Comparison of ENCODE assay signal across 8 cellular contexts in the genomic region with DNA sequence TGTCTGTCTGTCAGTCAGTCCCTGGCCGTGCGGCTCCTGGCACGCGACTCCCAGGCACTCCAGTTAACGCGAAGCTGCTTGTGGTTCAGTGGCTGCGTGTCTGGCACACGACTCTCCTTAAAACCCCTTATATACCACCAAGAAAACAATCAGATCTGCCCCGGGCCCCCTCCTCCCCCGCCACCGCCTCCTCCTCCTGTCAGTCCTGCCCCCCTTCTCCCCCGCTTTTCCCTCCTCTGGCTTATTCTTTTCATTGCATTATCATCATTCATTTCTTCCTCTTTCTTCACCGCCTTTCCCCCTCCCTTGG. TPM values are rescaled to one million over a fixed set of nuclear protein-coding genes. Genes with fewer than 3 reads are reported as not detected.
DNase-seq lines count a peak whose midpoint lies in the region; ATAC-seq and TF ChIP-seq lines count a peak whose summit lies in the region.

A gene (minus strand): TSS at position 105 of the 310 bp plus-strand sequence. CDS start 705 bp downstream, outside the sequence.

- H3K4me2 ChIP-seq in KMS-11: peak within 1 kb of the TSS; percentile 78

- H3K9ac ChIP-seq in KMS-11: peak within 1 kb of the TSS; percentile 47; the same call in 1 of the 2 replicates

- peak within 1 kb of the TSS; percentile 89 for H3K4me3 Mint-ChIP-seq in dendritic cell treated with granulocyte-macrophage colony-stimulating factor and Interleukin-4, amounts not matched to agents 40 ng/mL and 50 ng/mL, for 4 days
- H3K4me3 Mint-ChIP-seq in naive thymus-derived CD8-positive, alpha-beta T cell: peak within 1 kb of the TSS; percentile 86 to 96 (median 94)

- peak within 1 kb of the TSS; percentile 20 for H3K27ac Mint-ChIP-seq in dendritic cell treated with granulocyte-macrophage colony-stimulating factor and Interleukin-4, amounts not matched to agents 40 ng/mL and 50 ng/mL, for 4 days
- peak within 1 kb of the TSS in 5 of 10 donors; percentile 53 to 80 (median 67) for H3K27ac Mint-ChIP-seq in naive thymus-derived CD8-positive, alpha-beta T cell

- H3K4me1 Mint-ChIP-seq in dendritic cell treated with granulocyte-macrophage colony-stimulating factor and Interleukin-4, amounts not matched to agents 40 ng/mL and 50 ng/mL, for 4 days (ENCODE audit: low read depth): peaks cover 67% of the 10 kb centered on the region
- peaks cover 35 to 81% (median 54%) of the 10 kb centered on the region in 4 donors for H3K4me1 Mint-ChIP-seq in naive thymus-derived CD8-positive, alpha-beta T cell

- POLR2A ChIA-PET in naive thymus-derived CD8-positive, alpha-beta T cell (lab: Charles Lee): interaction anchor here (1.0 kb wide), 1 partner anchor 8 kb away, joined by 3 read pairs; no protein-coding TSS in a partner anchor

- peak within 1 kb of the TSS; percentile 20; the same call in 1 of the 2 replicates for H3K27ac ChIP-seq in KMS-11

- no peaks in the 10 kb centered on the region for H3K36me3 ChIP-seq in KMS-11 (ENCODE audit: insufficient read depth)
- no peaks in the 10 kb centered on the region for H3K36me3 ChIP-seq in mucosa of descending colon (ENCODE audit: low read depth)

- no peaks in the 10 kb centered on the region for H3K9me3 Mint-ChIP-seq in dendritic cell treated with granulocyte-macrophage colony-stimulating factor and Interleukin-4, amounts not matched to agents 40 ng/mL and 50 ng/mL, for 4 days
- peaks cover 0 to 47% (median 12%) of the 10 kb centered on the region in 9 donors for H3K9me3 Mint-ChIP-seq in naive thymus-derived CD8-positive, alpha-beta T cell

- DNase-seq in AG10803 (ENCODE audit: low read depth) (no peak), GOT3 (lab: John Stamatoyannopoulos, UW) (no peak), mucosa of descending colon (no peak), LoVo (ENCODE audit: low spot score) (no peak)
- DNase-seq in naive thymus-derived CD8-positive, alpha-beta T cell: no peak
- no peak for DNase-seq in NK-92 treated with Interleukin-12 subunit alpha and Interleukin-12 subunit beta, amount 100 ng/mL, for 24 hours (lab: John Stamatoyannopoulos, UW)

- peak within 1 kb of the TSS; percentile 99 for H2AFZ ChIP-seq in KMS-11 (ENCODE audit: low read depth)

- intact Hi-C loops in dendritic cell treated with granulocyte-macrophage colony-stimulating factor and Interleukin-4, amounts not matched to agents 40 ng/mL and 50 ng/mL, for 4 days (cut with micrococcal nuclease): no loop called here
- intact Hi-C loops in mucosa of descending colon (cut with DNase I, micrococcal nuclease): no loop called here

- peaks cover 6% of the 10 kb centered on the region for H3K36me3 Mint-ChIP-seq in dendritic cell treated with granulocyte-macrophage colony-stimulating factor and Interleukin-4, amounts not matched to agents 40 ng/mL and 50 ng/mL, for 4 days (ENCODE audit: low read depth)
- H3K36me3 Mint-ChIP-seq in naive thymus-derived CD8-positive, alpha-beta T cell: peaks cover 6 to 31% (median 8%) of the 10 kb centered on the region in 3 donors

- H3K4me1 ChIP-seq in KMS-11 (ENCODE audit: low read depth, poor library complexity, severe bottlenecking) (peaks cover 30% of the 10 kb centered on the region), mucosa of descending colon (ENCODE audit: low read depth) (peaks cover 24% of the 10 kb centered on the region)

- H3K4me3 ChIP-seq in AG10803 (ENCODE audit: low read length) (peak within 1 kb of the TSS; percentile 61), KMS-11 (IDR thresholded peaks at IDR 0.05; ENCODE audit: insufficient read depth, low read depth, low read length) (peak within 1 kb of the TSS; percentile 46), mucosa of descending colon (no peak within 1 kb of the TSS)

- no peaks in the 10 kb centered on the region for H4K20me1 ChIP-seq in KMS-11 (ENCODE audit: insufficient read depth)

- no peaks in the 10 kb centered on the region for H3K79me2 ChIP-seq in KMS-11 (ENCODE audit: insufficient read depth, low read depth)

- TF ChIP-seq CTCF in AG10803 (conservative IDR thresholded peaks at IDR 0.05; ENCODE audit: low read length): no peak
- TF ChIP-seq CTCF in KMS-11 (conservative IDR thresholded peaks at IDR 0.05; ENCODE audit: low read depth, low read length): no peak
- no peak for TF ChIP-seq CTCF in mucosa of descending colon (IDR thresholded peaks at IDR 0.05)

- ATAC-seq in naive thymus-derived CD8-positive, alpha-beta T cell: no peak
- ATAC-seq in mucosa of descending colon: no peak

- H3K27me3 Mint-ChIP-seq in dendritic cell treated with granulocyte-macrophage colony-stimulating factor and Interleukin-4, amounts not matched to agents 40 ng/mL and 50 ng/mL, for 4 days: peaks cover 97% of the 10 kb centered on the region
- H3K27me3 Mint-ChIP-seq in naive thymus-derived CD8-positive, alpha-beta T cell: peaks cover 76 to 100% (median 87%) of the 10 kb centered on the region in 5 donors

- H3K27me3 ChIP-seq in KMS-11 (ENCODE audit: insufficient read depth, low read depth): 0 out of 2 replicates have a peak, but pooled peaks cover 5% of the 10 kb centered on the region

- H3K9me3 ChIP-seq in mucosa of descending colon: no peaks in the 10 kb centered on the region

RNA-seq across cellular contexts. Expression of the gene that starts here (rescaled TPM):
- total RNA-seq in naive thymus-derived CD8-positive, alpha-beta T cell: not detected
- not detected for polyA plus RNA-seq in naive thymus-derived CD8-positive, alpha-beta T cell
- not detected for total RNA-seq in mucosa of descending colon
